22 cellular contexts compared by ENCODE assay signal in the genomic region with DNA sequence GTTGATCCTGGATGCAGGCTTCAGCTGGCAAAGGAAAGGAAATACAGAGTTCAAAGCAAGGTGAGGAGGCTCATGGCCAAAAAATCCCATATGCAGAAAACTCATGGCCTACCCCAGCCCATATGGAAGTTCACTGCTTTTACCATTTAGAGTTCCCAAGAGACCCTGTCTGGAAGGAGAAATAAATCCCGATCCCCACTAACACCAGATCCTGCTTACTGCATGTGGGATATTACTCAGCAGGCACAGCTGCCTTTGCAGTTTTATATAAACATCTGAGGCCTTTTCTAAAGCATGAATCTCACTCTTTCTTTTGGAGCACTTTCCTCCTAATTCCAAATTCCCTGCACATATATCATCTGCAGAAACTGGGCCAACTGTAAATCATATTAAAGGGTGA.
"Had no signal": no experiment of that assay in that cellular context is flagged by ENCODE, and none has a peak within 500 bp of the region (broad histone marks: within the 10 kb centered on the region; RNA-seq: fewer than 3 reads in every experiment).

No MANE protein-coding gene starts in this region.

- H3K27ac ChIP-seq: body of pancreas, coronary artery, esophagus squamous epithelium, gastrocnemius medialis, heart right ventricle, left lung, right atrium auricular region, testis, upper lobe of right lung had no signal

- H3K4me2 ChIP-seq: smooth muscle cell had no signal

- DNase-seq: activated B cell treated with CpG ODN at 0.5 μM for 24 hours; activated CD4-positive, alpha-beta T cell treated with anti-CD3 and anti-CD28 coated beads for 48 hours; activated CD8-positive, alpha-beta memory T cell treated with anti-CD3 and anti-CD28 coated beads, Interleukin-2, amount 50 U/mL, for 4 hours; activated CD8-positive, alpha-beta T cell treated with anti-CD3 and anti-CD28 coated beads, Interleukin-2, amount 10 ng/mL, durations not matched to agents 7 days and 5 days; activated gamma-delta T cell; activated naive CD8-positive, alpha-beta T cell treated with anti-CD3 and anti-CD28 coated beads for 36 hours; activated T-cell treated with anti-CD3 and anti-CD28 coated beads, Interleukin-2, amount 50 U/mL, for 48 hours; amygdala; body of pancreas; central memory CD4-positive, alpha-beta T cell; effector CD4-positive, alpha-beta T cell; esophagus squamous epithelium; gastrocnemius medialis; heart right ventricle; islet precursor cell; left lung; stimulated activated naive CD8-positive, alpha-beta T cell treated with anti-CD3 and anti-CD28 coated beads, Interleukin-15, amount 100 ng/mL, for 72 hours; testis; upper lobe of right lung had no signal

- H3K4me3 ChIP-seq: body of pancreas, coronary artery, esophagus squamous epithelium, gastrocnemius medialis, heart right ventricle, left lung, right atrium auricular region, smooth muscle cell, testis, upper lobe of right lung had no signal

- H3K27me3 ChIP-seq: body of pancreas, esophagus squamous epithelium, gastrocnemius medialis, heart right ventricle, left lung, right atrium auricular region, testis, upper lobe of right lung had no signal

- H3K9me3 ChIP-seq: body of pancreas, esophagus squamous epithelium, gastrocnemius medialis, heart right ventricle, left lung, right atrium auricular region, testis, upper lobe of right lung had no signal

- H3K4me1 ChIP-seq: body of pancreas, esophagus squamous epithelium, gastrocnemius medialis, left lung, right atrium auricular region, testis, upper lobe of right lung had no signal

- H3K36me3 ChIP-seq: esophagus squamous epithelium, gastrocnemius medialis, heart right ventricle, left lung, right atrium auricular region, upper lobe of right lung had no signal
